Comparison of ENCODE assay signal across 19 cellular contexts in genomic region chr6:150573041-150573681, GRCh38. TPM values are rescaled to one million over a fixed set of nuclear protein-coding genes. Genes with fewer than 3 reads are reported as not detected.
DNase-seq lines count a peak whose midpoint lies in the region; ATAC-seq and TF ChIP-seq lines count a peak whose summit lies in the region.
"Had no signal": no experiment of that assay in that cellular context is flagged by ENCODE, and none has a peak within 500 bp of the region (broad histone marks: within the 10 kb centered on the region; RNA-seq: fewer than 3 reads in every experiment).

No MANE protein-coding gene starts in this region.

- ATAC-seq in heart left ventricle (peak; percentile 6 to 40 (median 33)), GM19023 (IDR thresholded peaks at IDR 0.05; ENCODE audit: unreplicated experiment) (no peak), HG03095 (IDR thresholded peaks at IDR 0.05; ENCODE audit: unreplicated experiment) (no peak)
- no peak for ATAC-seq in activated T-cell treated with anti-CD3 and anti-CD28 coated beads, Interleukin-2, amount 50 U/mL, for 72 hours (replicated peaks in 1 of 2)
- ATAC-seq: activated CD4-positive, CD25-positive, alpha-beta regulatory T cell treated with anti-CD3 and anti-CD28 coated beads, Interleukin-2, amount 50 U/mL, for 24 hours; CD8-positive, alpha-beta T cell; effector memory CD8-positive, alpha-beta T cell had no signal

- H3K4me3 ChIP-seq in heart left ventricle, result no peak overlapping the region
- H3K4me3 ChIP-seq in right atrium auricular region, result no peak overlapping the region
- H3K4me3 ChIP-seq in fibroblast of villous mesenchyme (ENCODE audit: low read depth, low read length), result no peak overlapping the region
- no peak overlapping the region for H3K4me3 ChIP-seq in mesendoderm (ENCODE audit: low read length)
- H3K4me3 ChIP-seq: ovary had no signal

- TF ChIP-seq POLR2A in heart left ventricle (IDR thresholded peaks at IDR 0.05), result no peak

- H3K27me3 Mint-ChIP-seq in activated T-cell treated with anti-CD3 and anti-CD28 coated beads, Interleukin-2, amount 50 U/mL, for 72 hours (ENCODE audit: low read depth), result peaks cover 48% of the 10 kb centered on the region

- H3K79me2 ChIP-seq in mesendoderm (ENCODE audit: control insufficient read depth, insufficient read depth, low read length), result no peaks in the 10 kb centered on the region

- H3K4me2 ChIP-seq in mesendoderm (ENCODE audit: low read length), result no peak overlapping the region

- no peak overlapping the region for H3K18ac ChIP-seq in mesendoderm (ENCODE audit: low read length)

- H4K8ac ChIP-seq in mesendoderm (ENCODE audit: low read depth, low read length), result no peak overlapping the region

- H3K4me1 ChIP-seq in heart left ventricle, result peaks cover 0 to 11% (median 0%) of the 10 kb centered on the region in 12 donors
- H3K4me1 ChIP-seq in right atrium auricular region, result no peaks in the 10 kb centered on the region
- peaks cover 2% of the 10 kb centered on the region for H3K4me1 ChIP-seq in mesendoderm (ENCODE audit: control insufficient read depth, low read depth, low read length)

- WGBS in heart left ventricle, 4 donors, result 60 to 72% (median 72%) methylated on average over 10 of the region's 10 CpGs
- WGBS in mesendoderm (ENCODE audit: extremely low coverage, insufficient coverage, low lambda C conversion rate), result no CpG with 5 or more reads among the region's 10 CpGs

- H3K27ac Mint-ChIP-seq in activated T-cell treated with anti-CD3 and anti-CD28 coated beads, Interleukin-2, amount 50 U/mL, for 72 hours, result no peak overlapping the region
- H3K27ac Mint-ChIP-seq: activated naive CD4-positive, alpha-beta T cell treated with anti-CD3 and anti-CD28 coated beads, Interleukin-2, amount 50 U/mL, for 24 hours; CD8-positive, alpha-beta T cell; effector memory CD8-positive, alpha-beta T cell had no signal

- no peaks in the 10 kb centered on the region for H3K79me1 ChIP-seq in mesendoderm (ENCODE audit: low read length)

- peak in 4 of 5 donors; percentile 19 to 62 (median 32) for DNase-seq in heart left ventricle
- DNase-seq in right atrium auricular region (ENCODE audit: low spot score), result no peak
- DNase-seq in fibroblast of villous mesenchyme (ENCODE audit: low read depth), result peak; percentile 13
- DNase-seq in mesendoderm, result peak; percentile 74
- DNase-seq in activated T-cell treated with anti-CD3 and anti-CD28 coated beads, Interleukin-2, amount 50 U/mL, for 72 hours, result no peak
- no peak for DNase-seq in mesenteric fat pad (ENCODE audit: low spot score)
- DNase-seq: activated CD8-positive, alpha-beta memory T cell treated with anti-CD3 and anti-CD28 coated beads, Interleukin-2, amount 50 U/mL, for 48 hours; CD8-positive, alpha-beta T cell; effector memory CD8-positive, alpha-beta T cell; foreskin melanocyte; GF-D8; NCI-H1436 treated with DMSO at 0.1 percent for 48 hours; NCI-H510A treated with DMSO at 0.1 percent for 48 hours had no signal

- no peak overlapping the region for H3K27ac ChIP-seq in heart left ventricle
- H3K27ac ChIP-seq in right atrium auricular region, result no peak overlapping the region
- H3K27ac ChIP-seq in mesendoderm (ENCODE audit: low read depth, low read length), result no peak overlapping the region
- H3K27ac ChIP-seq: HL-60, ovary had no signal

- no peak overlapping the region for H3K4ac ChIP-seq in mesendoderm (ENCODE audit: low read depth, low read length)

- H3K36me3 Mint-ChIP-seq in activated T-cell treated with anti-CD3 and anti-CD28 coated beads, Interleukin-2, amount 50 U/mL, for 72 hours (ENCODE audit: insufficient read depth in 2 of 2), result no peaks in the 10 kb centered on the region
- H3K36me3 Mint-ChIP-seq: activated naive CD4-positive, alpha-beta T cell treated with anti-CD3 and anti-CD28 coated beads, Interleukin-2, amount 50 U/mL, for 24 hours; CD8-positive, alpha-beta T cell had no signal

- no peak overlapping the region for H2BK15ac ChIP-seq in mesendoderm (replicated peaks; ENCODE audit: low read depth)

- H4K5ac ChIP-seq in mesendoderm (ENCODE audit: low read length), result no peak overlapping the region

- no peak overlapping the region for H3K9ac ChIP-seq in mesendoderm (ENCODE audit: low read length)

- H3K27me3 ChIP-seq in heart left ventricle, result no peaks in the 10 kb centered on the region
- H3K27me3 ChIP-seq in right atrium auricular region, result no peaks in the 10 kb centered on the region
- no peaks in the 10 kb centered on the region for H3K27me3 ChIP-seq in mesendoderm (ENCODE audit: insufficient read depth, low read length, poor library complexity)
- H3K27me3 ChIP-seq: ovary had no signal

- no peaks in the 10 kb centered on the region for H3K9me3 Mint-ChIP-seq in activated T-cell treated with anti-CD3 and anti-CD28 coated beads, Interleukin-2, amount 50 U/mL, for 72 hours
- H3K9me3 Mint-ChIP-seq: CD8-positive, alpha-beta T cell; effector memory CD8-positive, alpha-beta T cell had no signal

- H2BK5ac ChIP-seq in mesendoderm (ENCODE audit: low read length), result no peak overlapping the region

- intact Hi-C loops in heart left ventricle (cut with DNase I), result no loop called here

- H3K36me3 ChIP-seq in heart left ventricle (no peaks in the 10 kb centered on the region), right atrium auricular region (no peaks in the 10 kb centered on the region), mesendoderm (ENCODE audit: control insufficient read depth, insufficient read depth, low read length) (no peaks in the 10 kb centered on the region)
- H3K36me3 ChIP-seq: ovary had no signal

- no peak overlapping the region for H3K4me3 Mint-ChIP-seq in activated T-cell treated with anti-CD3 and anti-CD28 coated beads, Interleukin-2, amount 50 U/mL, for 72 hours
- H3K4me3 Mint-ChIP-seq: activated naive CD4-positive, alpha-beta T cell treated with anti-CD3 and anti-CD28 coated beads, Interleukin-2, amount 50 U/mL, for 24 hours; CD8-positive, alpha-beta T cell; effector memory CD8-positive, alpha-beta T cell had no signal

- TF ChIP-seq CTCF in heart left ventricle (IDR thresholded peaks at IDR 0.05) (no peak), right atrium auricular region (IDR thresholded peaks at IDR 0.05) (no peak), fibroblast of villous mesenchyme (IDR thresholded peaks at IDR 0.05; ENCODE audit: insufficient read depth, low read depth, low read length) (no peak)

- H3K4me1 Mint-ChIP-seq in activated T-cell treated with anti-CD3 and anti-CD28 coated beads, Interleukin-2, amount 50 U/mL, for 72 hours (ENCODE audit: low read depth), result no peaks in the 10 kb centered on the region
- H3K4me1 Mint-ChIP-seq: activated naive CD4-positive, alpha-beta T cell treated with anti-CD3 and anti-CD28 coated beads, Interleukin-2, amount 50 U/mL, for 24 hours had no signal

- no peak overlapping the region for H2AK5ac ChIP-seq in mesendoderm (ENCODE audit: low read length)

- H3K9me3 ChIP-seq in heart left ventricle (no peaks in the 10 kb centered on the region), right atrium auricular region (no peaks in the 10 kb centered on the region)
- H3K9me3 ChIP-seq: ovary had no signal

- H2BK120ac ChIP-seq in mesendoderm (ENCODE audit: low read depth, low read length), result no peak overlapping the region

- H3K23ac ChIP-seq in mesendoderm (ENCODE audit: low read length), result no peak overlapping the region

- H3K56ac ChIP-seq in mesendoderm (ENCODE audit: low read length), result no peak overlapping the region

RNA-seq across cellular contexts. Expression of gene PLEKHG1, which starts 26.5 kb away (rescaled TPM):
- 10 to 100 TPM in 6 of 9 donors, 1 to 10 TPM in 3; 6.1 to 27.0 (median 11.8) TPM for total RNA-seq in heart left ventricle
- polyA plus RNA-seq in heart left ventricle, result 1 to 10 TPM; 2.2 to 5.3 TPM
- total RNA-seq in right atrium auricular region, result 10 to 100 TPM; 10.6 to 16.7 TPM
- 1.7 and 4.5 TPM in 2 replicates for total RNA-seq in fibroblast of villous mesenchyme
- 0.29 TPM for polyA plus RNA-seq in mesendoderm (2013, experiment 1 of 2)
- polyA plus RNA-seq in mesendoderm (2013, experiment 2 of 2), result 0.34 TPM
- total RNA-seq in activated T-cell treated with anti-CD3 and anti-CD28 coated beads, Interleukin-2, amount 50 U/mL, for 72 hours, result 10 to 100 TPM; 25.0 to 27.1 TPM
- total RNA-seq in mesenteric fat pad, result 71.1 TPM

Comparison
In these comparisons a context has a peak if more than half of its experiments do, and no peak if none do; other contexts are left out.
1. DNase-seq: peak in heart left ventricle (4 of 5), fibroblast of villous mesenchyme (single experiment) and mesendoderm (single experiment); none in right atrium auricular region (single experiment), activated T-cell treated with anti-CD3 and anti-CD28 coated beads, Interleukin-2, amount 50 U/mL, for 72 hours (0 of 2) and mesenteric fat pad (single experiment).
2. ATAC-seq: peak in heart left ventricle (4 of 4); none in GM19023 (single experiment), activated T-cell treated with anti-CD3 and anti-CD28 coated beads, Interleukin-2, amount 50 U/mL, for 72 hours (0 of 2) and HG03095 (single experiment).